Comparison of ENCODE assay signal across 26 cellular contexts in genomic region chr18:54294274-54294673, GRCh38. TPM values are rescaled to one million over a fixed set of nuclear protein-coding genes. Genes with fewer than 3 reads are reported as not detected.
DNase-seq lines count a peak whose midpoint lies in the region; ATAC-seq, FAIRE-seq and TF ChIP-seq lines count a peak whose summit lies in the region.
"Had no signal": no experiment of that assay in that cellular context is flagged by ENCODE, and none has a peak within 500 bp of the region (broad histone marks: within the 10 kb centered on the region; RNA-seq: fewer than 3 reads in every experiment).

No MANE protein-coding gene starts in this region.

- H3K36me3 ChIP-seq in A673 (ENCODE audit: insufficient read depth, low read length, poor library complexity, severe bottlenecking) (peaks cover 17% of the 10 kb centered on the region), Panc1 (ENCODE audit: control insufficient read depth, insufficient read depth, low read length) (no peaks in the 10 kb centered on the region; the same call in 1 of the 2 replicates)
- H3K36me3 ChIP-seq: BE2C had no signal

- no peak for FAIRE-seq in A549 (lab: Jason Lieb, UNC)
- no peak for FAIRE-seq in urothelium cell line (lab: Jason Lieb, UNC)
- FAIRE-seq: A204.1, GM12878, GM12892, GM18507 had no signal

- H3K4me1 ChIP-seq in A549: no peaks in the 10 kb centered on the region
- no peaks in the 10 kb centered on the region for H3K4me1 ChIP-seq in A673 (ENCODE audit: insufficient read depth, low read length, poor library complexity, severe bottlenecking)
- no peaks in the 10 kb centered on the region for H3K4me1 ChIP-seq in Panc1 (ENCODE audit: control insufficient read depth, insufficient read depth, low read length)
- H3K4me1 ChIP-seq: BE2C, BLaER1 had no signal

- WGBS in A549 (ENCODE audit: missing lambda C conversion rate): 95% methylated on average over 4 of the region's 4 CpGs

- ATAC-seq in A549 (no peak), Panc1 (no peak), GM21360 (IDR thresholded peaks at IDR 0.05; ENCODE audit: unreplicated experiment) (no peak)
- ATAC-seq: GM12878 had no signal

- BruUV-seq in A673 (replicated peaks; lab: Mats Ljungman, UMichigan): TSS peak; percentile 28
- TSS peak; percentile 49 for BruUV-seq in Panc1 (replicated peaks; lab: Mats Ljungman, UMichigan)

- H3K9me3 ChIP-seq in A549 (no peaks in the 10 kb centered on the region), A673 (ENCODE audit: low read depth, low read length, poor library complexity, severe bottlenecking) (peaks cover 5% of the 10 kb centered on the region), Panc1 (ENCODE audit: control insufficient read depth, insufficient read depth, low read depth, low read length) (no peaks in the 10 kb centered on the region)
- H3K9me3 ChIP-seq: BE2C had no signal

- no peaks in the 10 kb centered on the region for H3K27me3 ChIP-seq in A673 (replicated peaks; ENCODE audit: insufficient read depth, low read depth, low read length, poor library complexity)
- H3K27me3 ChIP-seq in Panc1 (ENCODE audit: control insufficient read depth, insufficient read depth, low read length): no peaks in the 10 kb centered on the region
- H3K27me3 ChIP-seq: BE2C, BLaER1 had no signal

- TF ChIP-seq EP300 in A549 (IDR thresholded peaks at IDR 0.05): no peak

- intact Hi-C loops in A673 (cut with micrococcal nuclease; ENCODE audit: unreplicated experiment) (no loop called here), Panc1 (cut with micrococcal nuclease; ENCODE audit: unreplicated experiment) (no loop called here)

- TF ChIP-seq CTCF in A549 (IDR thresholded peaks at IDR 0.05): no peak
- TF ChIP-seq CTCF in A673 (conservative IDR thresholded peaks at IDR 0.05; ENCODE audit: low read depth, low read length): no peak
- no peak for TF ChIP-seq CTCF in Panc1 (IDR thresholded peaks at IDR 0.05)

- CTCF ChIA-PET in A549 (lab: Yijun Ruan, JAX): no interaction called here
- CTCF ChIA-PET in A673 (lab: Charles Lee): no interaction called here
- CTCF ChIA-PET in Panc1 (lab: Charles Lee): no interaction called here

- DNase-seq in A549 (ENCODE audit: low read depth in 1 of 2, low spot score in 1 of 2) (no peak), A673 (ENCODE audit: low spot score) (no peak), Panc1 (ENCODE audit: low read depth, low spot score) (no peak), urothelium cell line (ENCODE audit: low spot score) (no peak)
- no peak for DNase-seq in stimulated activated CD4-positive, alpha-beta T cell treated with anti-CD3 and anti-CD28 coated beads, Interleukin-2, amount 100 ng/mL, for 48 hours
- DNase-seq: 8988T; ACHN; BE2C; C1 segment of cervical spinal cord; CD4-positive, alpha-beta memory T cell; CD4-positive, CD25-positive, alpha-beta regulatory T cell; CD8-positive, alpha-beta memory T cell; COR-L47; DMS 273 treated with DMSO at 0.1 percent for 48 hours; DMS153; DMS53; DMS79; DND-41; EL; GDM1 had no signal

- no peak for TF ChIP-seq POLR2A in A549 (IDR thresholded peaks at IDR 0.05; ENCODE audit: low read length)

- no peak for TF ChIP-seq RAD21 in A549 (conservative IDR thresholded peaks at IDR 0.05 in 1 of 2, IDR thresholded peaks at IDR 0.05 in 1 of 2)

- H3K4me3 ChIP-seq in A549 (no peak overlapping the region), A673 (ENCODE audit: low read depth, low read length, poor library complexity, severe bottlenecking) (no peak overlapping the region), Panc1 (ENCODE audit: low read depth in 2 of 2, low read length in 2 of 2) (no peak overlapping the region)
- H3K4me3 ChIP-seq: BLaER1, GM12878 had no signal

- POLR2A ChIA-PET in A549 (lab: Yijun Ruan, JAX): no interaction called here
- POLR2A ChIA-PET in A673 (lab: Charles Lee; ENCODE audit: low non-redundant PET): no interaction called here
- POLR2A ChIA-PET in Panc1 (lab: Charles Lee): no interaction called here

- in situ Hi-C loops in Panc1 (cut with HindIII; ENCODE audit: low pct_unique_long_range_greater_than_20kb, low sequenced_read_pairs): no loop called here

- H3K27ac ChIP-seq in A549 (no peak overlapping the region), A673 (ENCODE audit: low read depth, low read length, poor library complexity, severe bottlenecking) (no peak overlapping the region), Panc1 (ENCODE audit: low read length) (no peak overlapping the region)
- H3K27ac ChIP-seq: BLaER1 had no signal

- no peak overlapping the region for H3K4me2 ChIP-seq in A549
- H3K4me2 ChIP-seq: BLaER1 had no signal

TF ChIP-seq in A549, 52 proteins besides CTCF, POLR2A, EP300 and RAD21:
- TF ChIP-seq MAFK (IDR thresholded peaks at IDR 0.05; ENCODE audit: partially characterized antibody) (peak; percentile 33), FOSL2 (IDR thresholded peaks at IDR 0.05) (no peak), FOSL2 (CRISPR knock-in tag; IDR thresholded peaks at IDR 0.05) (no peak)
TF ChIP-seq in A549: peak in this region for 1.

RNA-seq across cellular contexts. Expression of gene POLI, which starts 25.0 kb away (rescaled TPM):
- 22.5 and 30.1 TPM in 2 replicates for polyA plus RNA-seq in A549 (2011; rRNA removed)
- polyA plus RNA-seq in A549 (2012; cell fraction: cytosol; rRNA removed): 3.8 TPM in 2 replicates
- 8.2 and 10.3 TPM in 2 replicates for polyA plus RNA-seq in A549 (2012; cell fraction: nucleus; rRNA removed)
- polyA plus RNA-seq in A549 (2017; fragmentation: RNase III; extraction: RNeasy Plus Mini Kit Qiagen cat#74134 plus additional on column Dnase treatment): 10.3 to 12.0 TPM (median 11.1 TPM) in 3 replicates
- polyA minus RNA-seq in A549 (2011; rRNA and poly(A)+ RNA removed): 18.8 and 20.5 TPM in 2 replicates
- total RNA-seq in A673 (2021): 33.6 and 35.6 TPM in 2 replicates
- 17.0 TPM for total RNA-seq in Panc1 (2021; ENCODE audit: unreplicated experiment)
- polyA plus RNA-seq in Panc1 (2012; ENCODE audit: insufficient read length): 6.9 TPM
